18 cellular contexts compared by ENCODE assay signal in the genomic region with DNA sequence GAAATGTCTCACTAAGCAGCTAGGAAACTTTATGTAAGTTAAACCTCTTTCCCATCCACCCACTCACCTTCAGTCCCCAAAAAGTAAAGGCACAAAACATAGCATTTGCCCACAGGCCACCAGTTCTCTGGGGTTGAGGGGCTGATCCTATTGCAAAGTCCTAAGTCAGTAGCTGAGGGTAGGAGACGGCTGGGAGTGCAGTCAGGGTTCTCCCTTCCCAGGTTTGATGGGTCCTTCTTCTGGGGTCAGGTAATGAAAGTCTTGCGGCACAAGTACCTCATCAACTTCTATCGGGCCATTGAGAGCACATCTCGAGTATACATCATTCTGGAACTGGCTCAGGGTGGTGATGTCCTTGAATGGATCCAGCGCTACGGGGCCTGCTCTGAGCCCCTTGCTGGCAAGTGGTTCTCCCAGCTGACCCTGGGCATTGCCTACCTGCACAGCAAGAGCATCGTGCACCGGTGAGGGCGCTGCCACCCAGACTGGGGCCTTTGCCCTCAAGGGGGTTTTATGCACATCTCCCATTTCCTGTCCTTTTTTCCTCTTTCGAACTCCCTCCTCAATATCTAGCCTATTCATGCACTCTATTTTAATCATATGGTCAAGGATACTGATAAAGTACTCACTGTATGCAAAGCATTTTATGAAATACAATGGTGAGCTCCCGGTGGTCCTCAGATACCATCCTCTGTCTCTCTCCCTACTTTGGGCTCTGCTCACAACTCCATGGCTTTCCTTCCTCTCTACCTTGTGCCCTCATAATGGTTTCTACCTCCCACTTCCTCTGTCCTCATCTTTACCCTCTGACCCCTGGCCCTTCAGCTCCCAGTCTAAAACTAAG. TPM values are rescaled to one million over a fixed set of nuclear protein-coding genes. Genes with fewer than 3 reads are reported as not detected.
DNase-seq lines count a peak whose midpoint lies in the region; ATAC-seq and TF ChIP-seq lines count a peak whose summit lies in the region.
"Had no signal": no experiment of that assay in that cellular context is flagged by ENCODE, and none has a peak within 500 bp of the region (broad histone marks: within the 10 kb centered on the region; RNA-seq: fewer than 3 reads in every experiment).

No MANE protein-coding gene starts in this region.

- H3K4me1 Mint-ChIP-seq in CD14-positive monocyte, result peaks cover 9% of the 10 kb centered on the region
- peaks cover 39% of the 10 kb centered on the region for H3K4me1 Mint-ChIP-seq in CD8-positive, alpha-beta T cell (ENCODE audit: low read depth)
- H3K4me1 Mint-ChIP-seq in activated naive CD8-positive, alpha-beta T cell (ENCODE audit: low read depth), result peaks cover 46% of the 10 kb centered on the region
- H3K4me1 Mint-ChIP-seq in naive thymus-derived CD8-positive, alpha-beta T cell, result peaks cover 30 to 62% (median 57%) of the 10 kb centered on the region in 4 donors

- H3K27me3 ChIP-seq in CD8-positive, alpha-beta T cell (ENCODE audit: insufficient read depth, low read length), result no peaks in the 10 kb centered on the region
- H3K27me3 ChIP-seq: suprapubic skin, uterus had no signal

- intact Hi-C loops in CD14-positive monocyte (cut with micrococcal nuclease), result no loop called here
- intact Hi-C loops in CD8-positive, alpha-beta T cell (cut with DNase I, micrococcal nuclease), result no loop called here

- H3K4me1 ChIP-seq in CD8-positive, alpha-beta T cell (ENCODE audit: insufficient read depth, low read length), result peaks cover 3% of the 10 kb centered on the region
- H3K4me1 ChIP-seq: suprapubic skin, uterus had no signal

- peaks cover 0 to 16% (median 9%) of the 10 kb centered on the region in 7 donors for H3K9me3 Mint-ChIP-seq in CD14-positive monocyte
- no peaks in the 10 kb centered on the region for H3K9me3 Mint-ChIP-seq in CD8-positive, alpha-beta T cell
- no peaks in the 10 kb centered on the region for H3K9me3 Mint-ChIP-seq in activated naive CD8-positive, alpha-beta T cell (ENCODE audit: low read depth)
- peaks cover 0 to 8% (median 0%) of the 10 kb centered on the region in 9 donors for H3K9me3 Mint-ChIP-seq in naive thymus-derived CD8-positive, alpha-beta T cell

- TF ChIP-seq CTCF in CD14-positive monocyte (IDR thresholded peaks at IDR 0.05), result no peak
- TF ChIP-seq CTCF in CD8-positive, alpha-beta T cell (IDR thresholded peaks at IDR 0.05), result no peak

- H3K9me3 ChIP-seq in CD8-positive, alpha-beta T cell (ENCODE audit: low read length), result no peaks in the 10 kb centered on the region
- H3K9me3 ChIP-seq: suprapubic skin, uterus had no signal

- CTCF ChIA-PET in CD8-positive, alpha-beta T cell (lab: Charles Lee), result no interaction called here

- no peak overlapping the region for H3K4me3 ChIP-seq in CD8-positive, alpha-beta T cell (ENCODE audit: low read depth, low read length)
- H3K4me3 ChIP-seq: suprapubic skin, uterus had no signal

- no peak for ATAC-seq in CD8-positive, alpha-beta T cell
- ATAC-seq in naive thymus-derived CD8-positive, alpha-beta T cell, result no peak
- ATAC-seq in GM18907 (IDR thresholded peaks at IDR 0.05; ENCODE audit: unreplicated experiment), result no peak

- H3K36me3 Mint-ChIP-seq in CD14-positive monocyte, result peaks cover 80 to 86% of the 10 kb centered on the region in 2 donors
- peaks cover 83% of the 10 kb centered on the region for H3K36me3 Mint-ChIP-seq in CD8-positive, alpha-beta T cell
- peaks cover 17% of the 10 kb centered on the region for H3K36me3 Mint-ChIP-seq in activated naive CD8-positive, alpha-beta T cell
- peaks cover 14 to 82% (median 32%) of the 10 kb centered on the region in 3 donors for H3K36me3 Mint-ChIP-seq in naive thymus-derived CD8-positive, alpha-beta T cell

- no peaks in the 10 kb centered on the region for H3K27me3 Mint-ChIP-seq in CD14-positive monocyte (ENCODE audit: low read depth in 3 of 3)
- H3K27me3 Mint-ChIP-seq in CD8-positive, alpha-beta T cell (ENCODE audit: low read depth), result no peaks in the 10 kb centered on the region
- no peaks in the 10 kb centered on the region for H3K27me3 Mint-ChIP-seq in activated naive CD8-positive, alpha-beta T cell
- no peaks in the 10 kb centered on the region for H3K27me3 Mint-ChIP-seq in naive thymus-derived CD8-positive, alpha-beta T cell

- H3K27ac ChIP-seq in CD8-positive, alpha-beta T cell (ENCODE audit: low read depth, low read length), result no peak overlapping the region
- H3K27ac ChIP-seq: suprapubic skin, uterus had no signal

- DNase-seq in CD14-positive monocyte (ENCODE audit: low spot score), result no peak
- no peak for DNase-seq in CD8-positive, alpha-beta T cell
- no peak for DNase-seq in naive thymus-derived CD8-positive, alpha-beta T cell
- no peak for DNase-seq in stimulated activated CD4-positive, alpha-beta T cell treated with anti-CD3 and anti-CD28 coated beads, Interleukin-2, amount 100 ng/mL, for 24 hours
- DNase-seq in stimulated activated CD4-positive, alpha-beta T cell treated with anti-CD3 and anti-CD28 coated beads, Interleukin-4, amount 100 ng/mL, for 1 hour, result no peak
- DNase-seq: activated CD4-positive, CD25-positive, alpha-beta regulatory T cell treated with anti-CD3 and anti-CD28 coated beads, Interleukin-2, amount 50 U/mL, for 72 hours; amniotic stem cell; cortex of kidney; DMS53; GDM1; NCI-H1105; NCI-H2081; NCI-H82; uterus had no signal

- POLR2A ChIA-PET in CD8-positive, alpha-beta T cell (lab: Charles Lee), result interaction anchor here (0.7 to 5.6 kb wide), 4 partner anchors 9 to 46 kb away, joined by 3 to 28 read pairs (median 6); partner anchors contain the start of genes MDP1 and TM9SF1
- POLR2A ChIA-PET in naive thymus-derived CD8-positive, alpha-beta T cell (lab: Charles Lee), result interaction anchor here (0.8 to 1.7 kb wide), 3 partner anchors 10 to 37 kb away, joined by 3 to 8 read pairs (median 3); partner anchors contain the start of genes MDP1 and TM9SF1

- peak overlapping the region in 4 of 7 donors; percentile 20 to 72 (median 39) for H3K27ac Mint-ChIP-seq in CD14-positive monocyte
- peak overlapping the region; percentile 88 for H3K27ac Mint-ChIP-seq in CD8-positive, alpha-beta T cell
- H3K27ac Mint-ChIP-seq in activated naive CD8-positive, alpha-beta T cell, result peak overlapping the region; percentile 74
- peak overlapping the region in 8 of 10 donors; percentile 22 to 91 (median 78) for H3K27ac Mint-ChIP-seq in naive thymus-derived CD8-positive, alpha-beta T cell

- peaks cover 17% of the 10 kb centered on the region for H3K36me3 ChIP-seq in CD8-positive, alpha-beta T cell (ENCODE audit: insufficient read depth, low read length)
- H3K36me3 ChIP-seq: uterus had no signal

- no peak overlapping the region for H3K4me3 Mint-ChIP-seq in CD14-positive monocyte
- H3K4me3 Mint-ChIP-seq in CD8-positive, alpha-beta T cell, result peak overlapping the region; percentile 6
- no peak overlapping the region for H3K4me3 Mint-ChIP-seq in activated naive CD8-positive, alpha-beta T cell
- no peak overlapping the region for H3K4me3 Mint-ChIP-seq in naive thymus-derived CD8-positive, alpha-beta T cell

RNA-seq across cellular contexts. Expression of gene TSSK4, which starts 1.0 kb away (rescaled TPM):
- under 1 TPM in 1 of 2 donors, not detected in 1; 0.13 TPM for polyA plus RNA-seq in CD14-positive monocyte
- under 1 TPM; 0.38 to 0.56 TPM for total RNA-seq in CD8-positive, alpha-beta T cell
- total RNA-seq in naive thymus-derived CD8-positive, alpha-beta T cell, result 1 to 10 TPM in 1 of 2 experiments, under 1 TPM in 1; 0.30 to 1.1 TPM
- under 1 TPM; 0.79 to 0.95 (median 0.87) TPM for polyA plus RNA-seq in naive thymus-derived CD8-positive, alpha-beta T cell
- total RNA-seq: bronchial epithelial cell, suprapubic skin had no signal

RNA-seq across cellular contexts. Expression of gene CHMP4A, which starts 6.8 kb away (rescaled TPM):
- polyA plus RNA-seq in CD14-positive monocyte, result 100 to 1,000 TPM; 102 to 128 TPM
- 10 to 100 TPM; 70.1 to 77.6 TPM for total RNA-seq in CD8-positive, alpha-beta T cell
- total RNA-seq in naive thymus-derived CD8-positive, alpha-beta T cell, result 100 to 1,000 TPM in 1 of 2 experiments, 10 to 100 TPM in 1; 99.4 to 107 TPM
- polyA plus RNA-seq in naive thymus-derived CD8-positive, alpha-beta T cell, result 100 to 1,000 TPM; 133 to 144 (median 143) TPM

RNA-seq across cellular contexts. Expression of gene MDP1, which starts 9.4 kb away (rescaled TPM):
- 10 to 100 TPM; 37.5 to 49.6 TPM for polyA plus RNA-seq in CD14-positive monocyte
- 1 to 10 TPM; 4.2 to 4.5 TPM for total RNA-seq in CD8-positive, alpha-beta T cell
- total RNA-seq in naive thymus-derived CD8-positive, alpha-beta T cell, result 10 to 100 TPM; 13.7 to 15.3 TPM
- polyA plus RNA-seq in naive thymus-derived CD8-positive, alpha-beta T cell, result 10 to 100 TPM; 33.8 to 39.1 (median 34.5) TPM

RNA-seq across cellular contexts. Expression of gene TM9SF1, which starts 11.2 kb away (rescaled TPM):
- polyA plus RNA-seq in CD14-positive monocyte, result 10 to 100 TPM; 51.1 to 56.0 TPM
- total RNA-seq in CD8-positive, alpha-beta T cell, result 10 to 100 TPM; 17.5 to 20.4 TPM
- total RNA-seq in naive thymus-derived CD8-positive, alpha-beta T cell, result 10 to 100 TPM; 19.4 to 22.1 TPM
- 10 to 100 TPM; 23.1 to 29.8 (median 29.1) TPM for polyA plus RNA-seq in naive thymus-derived CD8-positive, alpha-beta T cell

RNA-seq across cellular contexts. Expression of gene IPO4, which starts 17.9 kb away (rescaled TPM):
- polyA plus RNA-seq in CD14-positive monocyte, result 1 to 10 TPM; 4.1 to 4.3 TPM
- total RNA-seq in CD8-positive, alpha-beta T cell, result 10 to 100 TPM; 69.2 to 75.6 TPM
- total RNA-seq in naive thymus-derived CD8-positive, alpha-beta T cell, result 10 to 100 TPM; 24.4 to 24.8 TPM
- polyA plus RNA-seq in naive thymus-derived CD8-positive, alpha-beta T cell, result 10 to 100 TPM; 20.2 to 27.5 (median 21.1) TPM
